Comparison of ENCODE assay signal across 1 cellular context in the genomic region with DNA sequence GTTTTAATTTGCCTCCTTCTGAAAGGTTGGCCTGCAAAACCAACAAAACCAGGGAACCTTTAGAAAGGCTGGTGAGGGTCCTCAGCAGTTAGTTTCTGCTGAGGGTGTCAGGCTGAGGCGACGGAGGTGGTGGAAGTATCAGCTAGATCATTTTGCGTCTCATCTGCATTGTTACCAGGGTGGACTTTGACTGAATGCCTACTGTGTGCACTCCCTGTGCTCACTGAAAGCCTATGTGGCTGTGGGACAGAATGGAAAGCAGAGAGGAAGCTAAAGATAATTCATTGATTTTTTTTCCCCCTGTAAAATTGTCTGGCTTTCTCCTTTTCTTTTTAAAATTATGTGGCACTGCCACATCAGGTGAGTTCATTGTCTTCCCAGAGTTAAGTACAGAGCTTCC.
TF ChIP-seq lines count a peak whose summit lies in the region.

No MANE protein-coding gene starts in this region.

TF ChIP-seq in HepG2, 621 proteins besides CTCF, POLR2A, EP300 and RAD21:
- TF ChIP-seq SOX13 (IDR thresholded peaks at IDR 0.05) (no peak), SOX13 (CRISPR knock-in tag; conservative IDR thresholded peaks at IDR 0.05 in 1 of 2, IDR thresholded peaks at IDR 0.05 in 1 of 2) (peak in 1 of 2 experiments; percentile 12; a peak in 1 of 4 replicates), DPF2 (CRISPR knock-in tag; IDR thresholded peaks at IDR 0.05; ENCODE audit: borderline replicate concordance, low read depth) (no peak), FOXP1 (IDR thresholded peaks at IDR 0.05) (no peak), FOXP1 (CRISPR knock-in tag; IDR thresholded peaks at IDR 0.05) (peak; percentile 37; the same call in 1 of the 2 replicates), ZKSCAN1 (IDR thresholded peaks at IDR 0.05; ENCODE audit: low read length) (peak; percentile 96)
